ENCODE assay signal across 8 cellular contexts in the genomic region with DNA sequence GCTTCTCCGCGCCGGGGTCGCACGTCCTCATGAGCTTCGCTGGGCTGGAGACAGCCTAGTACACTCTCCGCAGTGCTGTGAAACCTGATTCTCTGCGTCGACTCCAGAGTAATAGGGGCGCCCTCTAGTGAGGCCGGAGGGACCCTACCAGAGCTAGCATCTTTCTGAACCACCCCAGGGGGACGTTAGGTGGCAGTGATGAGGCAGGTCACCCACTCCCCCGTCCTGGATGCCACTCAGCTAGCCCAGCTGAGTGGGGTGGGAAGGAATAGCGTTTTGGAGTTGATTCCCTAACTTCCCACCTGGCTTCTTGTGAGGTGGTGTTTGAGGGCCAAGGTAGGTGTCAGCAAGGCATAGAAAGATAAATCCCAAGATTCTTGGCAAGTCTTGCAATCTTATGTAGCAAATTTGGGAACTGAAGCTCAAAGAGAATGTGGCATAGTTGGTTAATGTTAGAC. TPM values are rescaled to one million over a fixed set of nuclear protein-coding genes. Genes with fewer than 3 reads are reported as not detected.
A peak's percentile ranks its signal among the peaks of the same experiment; 100 is the strongest.
DNase-seq lines count a peak whose midpoint lies in the region; ATAC-seq and TF ChIP-seq lines count a peak whose summit lies in the region.

No MANE protein-coding gene starts in this region.

- peaks cover 19% of the 10 kb centered on the region for H3K4me1 Mint-ChIP-seq in chondrocyte (ENCODE audit: low read depth)

- peak overlapping the region; percentile 54 for H3K4me3 Mint-ChIP-seq in chondrocyte (ENCODE audit: unreplicated experiment)

- no peak overlapping the region for H3K4me3 ChIP-seq in BE2C (ENCODE audit: low read depth, low read length)

- TF ChIP-seq CTCF in BE2C (IDR thresholded peaks at IDR 0.05; ENCODE audit: low read depth, low read length) (peak; percentile 100), chondrocyte (IDR thresholded peaks at IDR 0.05) (peak; percentile 100)

- H3K36me3 ChIP-seq in BE2C = no peaks in the 10 kb centered on the region

- no peaks in the 10 kb centered on the region for H3K9me3 ChIP-seq in BE2C

- H3K27me3 Mint-ChIP-seq in chondrocyte (ENCODE audit: low read depth) = peaks cover 31% of the 10 kb centered on the region

- ATAC-seq in HG03439 (IDR thresholded peaks at IDR 0.05; ENCODE audit: unreplicated experiment) = peak; percentile 80
- ATAC-seq in left lobe of liver = peak; percentile 97

- H3K4me1 ChIP-seq in BE2C = no peaks in the 10 kb centered on the region

- no peak overlapping the region for H3K27ac Mint-ChIP-seq in chondrocyte (ENCODE audit: unreplicated experiment)

- H3K9me3 Mint-ChIP-seq in chondrocyte (ENCODE audit: low read depth) = no peaks in the 10 kb centered on the region

- H3K36me3 Mint-ChIP-seq in chondrocyte (ENCODE audit: low read depth) = peaks cover 2% of the 10 kb centered on the region

- peaks cover 22% of the 10 kb centered on the region for H3K27me3 ChIP-seq in BE2C

- DNase-seq in BE2C (peak; percentile 94), GM19238 (ENCODE audit: insufficient read length, low spot score) (peak; percentile 94), NCI-H446 (lab: John Stamatoyannopoulos, UW) (peak; percentile 78 to 92), chondrocyte (ENCODE audit: low spot score) (peak; percentile 92), left lobe of liver (ENCODE audit: low spot score) (peak; percentile 88)
- peak; percentile 73 for DNase-seq in activated CD4-positive, CD25-positive, alpha-beta regulatory T cell treated with anti-CD3 and anti-CD28 coated beads, Interleukin-2, amount 50 U/mL, for 72 hours
- DNase-seq in stimulated activated CD4-positive, alpha-beta T cell treated with anti-CD3 and anti-CD28 coated beads, Interleukin-4, amount 100 ng/mL, for 1 hour = peak; percentile 84

RNA-seq across cellular contexts. Expression of gene DUOXA2, which starts 4.0 kb away (rescaled TPM):
- not detected for polyA plus RNA-seq in BE2C (2012; ENCODE audit: insufficient read depth, insufficient read length, low read depth)
- total RNA-seq in chondrocyte (not detected in 3 replicates), left lobe of liver (not detected)

RNA-seq across cellular contexts. Expression of gene DUOX2, which starts 4.2 kb away (rescaled TPM):
- 0.66 TPM for polyA plus RNA-seq in BE2C (2012; ENCODE audit: insufficient read depth, insufficient read length, low read depth)
- total RNA-seq in chondrocyte = 0.05 TPM in 1 of 3 replicates, not detected in the others
- total RNA-seq in left lobe of liver = 0.10 TPM

RNA-seq across cellular contexts. Expression of gene DUOXA1, which starts 11.5 kb away (rescaled TPM):
- polyA plus RNA-seq in BE2C (2012; ENCODE audit: insufficient read depth, insufficient read length, low read depth) = not detected
- total RNA-seq in chondrocyte (0.47 to 0.82 TPM (median 0.64 TPM) in 3 replicates), left lobe of liver (not detected)

RNA-seq across cellular contexts. Expression of gene DUOX1, which starts 11.6 kb away (rescaled TPM):
- 1.4 TPM for polyA plus RNA-seq in BE2C (2012; ENCODE audit: insufficient read depth, insufficient read length, low read depth)
- total RNA-seq in chondrocyte (0.21 TPM in 1 of 3 replicates, not detected in the others), left lobe of liver (0.45 TPM)
